In the genomic region with DNA sequence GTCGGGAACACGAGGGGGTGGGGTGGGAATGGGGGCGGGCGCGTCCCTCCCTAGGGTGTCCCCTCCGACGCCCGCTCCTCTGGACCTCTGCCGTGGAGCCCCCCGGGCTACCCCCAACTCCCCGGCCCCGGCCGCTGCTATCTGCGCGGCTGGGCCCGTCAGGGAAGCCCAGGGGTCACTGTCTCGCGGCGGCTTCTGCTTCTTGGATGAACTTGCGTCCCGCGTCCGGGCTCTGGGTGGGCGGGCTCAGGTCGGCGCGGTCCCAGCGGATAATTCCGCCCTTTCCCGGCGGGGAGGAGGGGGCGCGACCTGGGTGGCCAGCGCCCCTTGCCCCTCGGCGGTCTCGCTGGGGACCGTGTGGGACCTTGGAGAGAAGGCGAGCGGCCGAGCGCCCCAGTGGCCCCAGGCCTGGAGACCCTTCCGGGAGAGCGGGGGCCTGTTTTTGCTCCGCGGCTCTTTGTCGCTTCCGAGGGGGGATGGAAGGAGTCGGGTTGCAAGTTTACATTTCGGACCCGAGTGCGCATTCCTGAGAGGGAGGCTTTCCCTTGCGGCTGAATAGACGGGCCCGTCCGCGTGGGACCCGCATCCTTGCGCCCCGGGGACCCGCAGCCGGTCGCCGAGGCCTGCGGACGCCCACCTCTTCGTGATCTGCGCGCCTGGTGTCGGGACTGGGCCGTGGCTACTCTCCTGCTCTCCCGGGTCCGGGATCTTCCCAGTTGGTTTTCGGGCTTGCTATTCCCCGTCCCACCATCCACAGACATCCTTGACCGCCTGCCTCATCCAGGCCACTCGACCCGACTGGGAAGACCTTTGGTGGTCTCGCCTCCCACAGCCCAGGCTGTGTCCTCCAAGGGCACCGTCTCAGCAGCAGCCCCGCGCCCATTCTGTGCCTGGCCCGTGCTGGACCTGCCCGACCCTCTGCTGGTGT, we compare ENCODE assay signal across 8 cellular contexts. TPM values are rescaled to one million over a fixed set of nuclear protein-coding genes. Genes with fewer than 3 reads are reported as not detected.
DNase-seq lines count a peak whose midpoint lies in the region; ATAC-seq, FAIRE-seq and TF ChIP-seq lines count a peak whose summit lies in the region.

No MANE protein-coding gene starts in this region.

- H3K9ac ChIP-seq in HUES48 (ENCODE audit: low read depth, low read length) (peak overlapping the region; percentile 81), kidney (ENCODE audit: low read length in 2 of 2) (peak overlapping the region in 1 of 2 donors; percentile 75)

- TF ChIP-seq POLR2A in stomach (IDR thresholded peaks at IDR 0.05), result no peak

- WGBS in stomach, 5 donors, result 15 to 47% (median 19%) methylated on average over 16 to 84 of the region's 84 CpGs

- H3K9me3 ChIP-seq in HUES48 (ENCODE audit: control insufficient read depth, insufficient read depth, low read length) (no peaks in the 10 kb centered on the region), kidney (ENCODE audit: control insufficient read depth in 1 of 2, low read length in 2 of 2) (no peaks in the 10 kb centered on the region), stomach (no peaks in the 10 kb centered on the region)

- intact Hi-C loops in kidney (cut with DNase I), result no loop called here
- intact Hi-C loops in stomach (cut with DNase I; ENCODE audit: low total_unique reads), result no loop called here

- peak; percentile 29 to 50 for DNase-seq in T47D (ENCODE audit: low read depth in 1 of 2, low spot score in 1 of 2)
- DNase-seq in kidney, result peak; percentile 80
- DNase-seq in stomach, result peak; percentile 33
- DNase-seq in mucosa of gallbladder (ENCODE audit: low spot score), result no peak
- no peak for DNase-seq in GM20000 (ENCODE audit: low spot score)
- DNase-seq in Kasumi-1 (lab: John Stamatoyannopoulos, UW), result no peak

- peaks cover 19% of the 10 kb centered on the region for H3K36me3 ChIP-seq in HUES48 (ENCODE audit: control insufficient read depth, insufficient read depth, low read length)
- no peaks in the 10 kb centered on the region for H3K36me3 ChIP-seq in kidney (ENCODE audit: control insufficient read depth in 1 of 2, insufficient read depth in 2 of 2, low read length in 2 of 2)
- H3K36me3 ChIP-seq in stomach, result no peaks in the 10 kb centered on the region

- TF ChIP-seq CTCF in kidney (IDR thresholded peaks at IDR 0.05; ENCODE audit: borderline replicate concordance, extremely low read depth, insufficient read depth), result no peak
- no peak for TF ChIP-seq CTCF in stomach (IDR thresholded peaks at IDR 0.05)
- no peak for TF ChIP-seq CTCF in GM20000 (IDR thresholded peaks at IDR 0.05; ENCODE audit: extremely low read depth, missing control alignments)

- in situ Hi-C loops in T47D (cut with HindIII; ENCODE audit: low pct_unique_long_range_greater_than_20kb, low sequenced_read_pairs), result no loop called here

- H3K27me3 ChIP-seq in HUES48 (ENCODE audit: control insufficient read depth, insufficient read depth, low read length) (no peaks in the 10 kb centered on the region), stomach (peaks cover 0 to 14% (median 0%) of the 10 kb centered on the region in 3 donors)

- H3K4me3 ChIP-seq in HUES48 (ENCODE audit: low read depth, low read length), result peak overlapping the region; percentile 79
- peak overlapping the region; percentile 50 to 66 for H3K4me3 ChIP-seq in kidney (ENCODE audit: low read length in 2 of 2)
- H3K4me3 ChIP-seq in stomach, result peak overlapping the region; percentile 69 to 88 (median 81)

- no peak for ATAC-seq in GM19455 (IDR thresholded peaks at IDR 0.05; ENCODE audit: unreplicated experiment)

- H3K4me1 ChIP-seq in HUES48 (ENCODE audit: control insufficient read depth, insufficient read depth, low read length), result peaks cover 16% of the 10 kb centered on the region; the same call in 1 of the 2 replicates
- peaks cover 6 to 10% of the 10 kb centered on the region in 2 donors for H3K4me1 ChIP-seq in kidney (ENCODE audit: control insufficient read depth in 1 of 2, insufficient read depth in 1 of 2, low read depth in 1 of 2, low read length in 2 of 2)
- H3K4me1 ChIP-seq in stomach, result peaks cover 18 to 57% (median 24%) of the 10 kb centered on the region in 4 donors

- no peak for FAIRE-seq in kidney (lab: Jason Lieb, UNC)

- H3K27ac ChIP-seq in HUES48 (ENCODE audit: low read depth, low read length), result peak overlapping the region; percentile 76
- H3K27ac ChIP-seq in kidney (ENCODE audit: low read depth in 2 of 2, low read length in 2 of 2), result peak overlapping the region; percentile 10 to 57
- peak overlapping the region; percentile 81 to 87 (median 85) for H3K27ac ChIP-seq in stomach

- TF ChIP-seq EP300 in stomach (IDR thresholded peaks at IDR 0.05), result no peak

RNA-seq across cellular contexts. Expression of gene DOCK1, which starts 0.8 kb away (rescaled TPM):
- total RNA-seq in kidney (81.7 TPM), stomach (100 to 1,000 TPM in 1 of 5 donors, 10 to 100 TPM in 4; 30.0 to 114 (median 40.3) TPM), mucosa of gallbladder (44.9 TPM)
- polyA plus RNA-seq in kidney (ENCODE audit: insufficient read depth, low read depth, low replicate concordance) (15.8 TPM), stomach (10 to 100 TPM in 2 of 3 donors, 1 to 10 TPM in 1; 8.4 to 15.6 (median 11.1) TPM)

Comparison
In these comparisons a context has a peak if more than half of its experiments do, and no peak if none do; other contexts are left out.
1. H3K27ac ChIP-seq: peak in every context shown above with its lines; median percentile 85 in stomach; 76 in HUES48; 34 in kidney.
2. DNase-seq: peak in T47D (2 of 2), kidney (single experiment) and stomach (single experiment); none in mucosa of gallbladder (single experiment), GM20000 (single experiment) and Kasumi-1 (0 of 2).
3. Peak in every context shown above with its lines, with median percentiles within 50 percentile points of each other: H3K4me3 ChIP-seq.